ENCODE assay signal across 27 cellular contexts in genomic region chr16:17617021-17617420, GRCh38.
"Had no signal": no experiment of that assay in that cellular context is flagged by ENCODE, and none has a peak within 500 bp of the region (broad histone marks: within the 10 kb centered on the region; RNA-seq: fewer than 3 reads in every experiment).

No MANE protein-coding gene starts in this region.

- H3K9me3 Mint-ChIP-seq: stimulated activated effector memory CD8-positive, alpha-beta T cell treated with anti-CD3 and anti-CD28 coated beads, Interleukin-12 subunit alpha, Interleukin-12 subunit beta, amount 100 ng/mL, for 72 hours; stimulated activated memory B cell treated with anti-CD40 and anti-IgM and Interleukin-4, amounts not matched to agents 10 μg/mL and 1 μg/mL and 100 μg/mL, for 72 hours; stimulated activated naive B cell treated with anti-CD40 and anti-IgM and Interleukin-4, amounts not matched to agents 10 μg/mL and 1 μg/mL and 100 μg/mL, for 72 hours; stimulated activated naive CD8-positive, alpha-beta T cell treated with anti-CD3 and anti-CD28 coated beads, Interleukin-15, amount 100 ng/mL, for 72 hours; stimulated activated naive CD8-positive, alpha-beta T cell treated with anti-CD3 and anti-CD28 coated beads, Interleukin-15, Interleukin-2, amounts not matched to agents 100 ng/mL and 50 ng/mL, for 24 hours; type B pancreatic cell had no signal

- ATAC-seq: stimulated activated effector memory CD8-positive, alpha-beta T cell treated with anti-CD3 and anti-CD28 coated beads, Interleukin-12 subunit alpha, Interleukin-12 subunit beta, amount 100 ng/mL, for 72 hours; stimulated activated memory B cell treated with anti-CD40 and anti-IgM and Interleukin-4, amounts not matched to agents 10 μg/mL and 1 μg/mL and 100 μg/mL, for 72 hours; stimulated activated naive B cell treated with anti-CD40 and anti-IgM and Interleukin-4, amounts not matched to agents 10 μg/mL and 1 μg/mL and 100 μg/mL, for 72 hours; stimulated activated naive CD8-positive, alpha-beta T cell treated with anti-CD3 and anti-CD28 coated beads, Interleukin-15, amount 100 ng/mL, for 72 hours; stimulated activated naive CD8-positive, alpha-beta T cell treated with anti-CD3 and anti-CD28 coated beads, Interleukin-15, Interleukin-2, amounts not matched to agents 100 U/mL and 50 U/mL, for 24 hours; upper lobe of right lung had no signal

- H3K36me3 ChIP-seq: stomach, suprapubic skin, thoracic aorta, thyroid gland, tibial artery, tibial nerve, transverse colon, upper lobe of left lung, upper lobe of right lung, uterus, vagina had no signal

- H3K9me3 ChIP-seq: stomach, suprapubic skin, testis, thoracic aorta, thyroid gland, tibial artery, tibial nerve, transverse colon, upper lobe of left lung, upper lobe of right lung, uterus, vagina had no signal

- H3K4me1 ChIP-seq: stomach, suprapubic skin, testis, thyroid gland, tibial artery, tibial nerve, transverse colon, upper lobe of left lung, upper lobe of right lung, uterus, vagina had no signal

- H3K36me3 Mint-ChIP-seq: stimulated activated effector memory CD8-positive, alpha-beta T cell treated with anti-CD3 and anti-CD28 coated beads, Interleukin-12 subunit alpha, Interleukin-12 subunit beta, amount 100 ng/mL, for 72 hours; stimulated activated memory B cell treated with anti-CD40 and anti-IgM and Interleukin-4, amounts not matched to agents 10 μg/mL and 1 μg/mL and 100 μg/mL, for 72 hours; stimulated activated naive B cell treated with anti-CD40 and anti-IgM and Interleukin-4, amounts not matched to agents 10 μg/mL and 1 μg/mL and 100 μg/mL, for 72 hours; type B pancreatic cell had no signal

- H3K27me3 ChIP-seq: suprapubic skin, testis, thyroid gland, tibial artery, tibial nerve, upper lobe of left lung, upper lobe of right lung, uterus, vagina had no signal

- H3K27ac ChIP-seq: stomach, suprapubic skin, testis, thoracic aorta, thyroid gland, tibial artery, tibial nerve, transverse colon, upper lobe of left lung, upper lobe of right lung, uterus, vagina had no signal

- H3K4me3 ChIP-seq: stomach, suprapubic skin, testis, thoracic aorta, thyroid gland, tibial artery, tibial nerve, transverse colon, upper lobe of left lung, upper lobe of right lung, uterus, vagina had no signal

- DNase-seq: stimulated activated CD4-positive, alpha-beta T cell treated with anti-CD3 and anti-CD28 coated beads, Interleukin-2, amount 100 ng/mL, for 48 hours; stimulated activated CD4-positive, alpha-beta T cell treated with anti-CD3 and anti-CD28 coated beads, Interleukin-4, amount 100 ng/mL, for 1 hour; stimulated activated CD4-positive, alpha-beta T cell treated with anti-CD3 and anti-CD28 coated beads, Interleukin-4, amount 100 ng/mL, for 24 hours; stimulated activated CD4-positive, alpha-beta T cell treated with anti-CD3 and anti-CD28 coated beads, Interleukin-4, amount 100 ng/mL, for 4 hours; stimulated activated CD8-positive, alpha-beta memory T cell treated with anti-CD3 and anti-CD28 coated beads, Interleukin-4, amount 100 ng/mL, for 48 hours; stimulated activated naive B cell treated with anti-CD40 and anti-IgM and Interleukin-4, amounts not matched to agents 10 μg/mL and 1 μg/mL and 100 μg/mL, for 72 hours; stimulated activated naive CD4-positive, alpha-beta T cell; stimulated activated naive CD4-positive, alpha-beta T cell treated with Interleukin-2 at 50 U/mL for 16 hours; stimulated activated naive CD8-positive, alpha-beta T cell treated with anti-CD3 and anti-CD28 coated beads, Interleukin-15, amount 100 ng/mL, for 72 hours; stimulated activated naive CD8-positive, alpha-beta T cell treated with anti-CD3 and anti-CD28 coated beads, Interleukin-15, Interleukin-2, amounts not matched to agents 100 U/mL and 50 U/mL, for 24 hours; stomach; substantia nigra; testis; thyroid gland; tibial artery; transverse colon; upper lobe of left lung; upper lobe of right lung; uterus had no signal

- H3K27ac Mint-ChIP-seq: stimulated activated memory B cell treated with anti-CD40 and anti-IgM and Interleukin-4, amounts not matched to agents 10 μg/mL and 1 μg/mL and 100 μg/mL, for 72 hours; stimulated activated naive B cell treated with anti-CD40 and anti-IgM and Interleukin-4, amounts not matched to agents 10 μg/mL and 1 μg/mL and 100 μg/mL, for 72 hours; stimulated activated naive CD8-positive, alpha-beta T cell treated with anti-CD3 and anti-CD28 coated beads, Interleukin-15, amount 100 ng/mL, for 72 hours; stimulated activated naive CD8-positive, alpha-beta T cell treated with anti-CD3 and anti-CD28 coated beads, Interleukin-15, Interleukin-2, amounts not matched to agents 100 ng/mL and 50 ng/mL, for 24 hours; type B pancreatic cell had no signal

- H3K4me3 Mint-ChIP-seq: stimulated activated effector memory CD8-positive, alpha-beta T cell treated with anti-CD3 and anti-CD28 coated beads, Interleukin-12 subunit alpha, Interleukin-12 subunit beta, amount 100 ng/mL, for 72 hours; stimulated activated memory B cell treated with anti-CD40 and anti-IgM and Interleukin-4, amounts not matched to agents 10 μg/mL and 1 μg/mL and 100 μg/mL, for 72 hours; stimulated activated naive B cell treated with anti-CD40 and anti-IgM and Interleukin-4, amounts not matched to agents 10 μg/mL and 1 μg/mL and 100 μg/mL, for 72 hours; stimulated activated naive CD8-positive, alpha-beta T cell treated with anti-CD3 and anti-CD28 coated beads, Interleukin-15, amount 100 ng/mL, for 72 hours; stimulated activated naive CD8-positive, alpha-beta T cell treated with anti-CD3 and anti-CD28 coated beads, Interleukin-15, Interleukin-2, amounts not matched to agents 100 ng/mL and 50 ng/mL, for 24 hours; type B pancreatic cell had no signal

- H3K4me1 Mint-ChIP-seq: stimulated activated memory B cell treated with anti-CD40 and anti-IgM and Interleukin-4, amounts not matched to agents 10 μg/mL and 1 μg/mL and 100 μg/mL, for 72 hours; stimulated activated naive B cell treated with anti-CD40 and anti-IgM and Interleukin-4, amounts not matched to agents 10 μg/mL and 1 μg/mL and 100 μg/mL, for 72 hours had no signal
